In genomic region chr7:23396222-23396621, GRCh38 we compare ENCODE assay signal across 24 cellular contexts.
A peak's percentile ranks its signal among the peaks of the same experiment; 100 is the strongest.
DNase-seq lines count a peak whose midpoint lies in the region; ATAC-seq, FAIRE-seq and TF ChIP-seq lines count a peak whose summit lies in the region.
"Had no signal": no experiment of that assay in that cellular context is flagged by ENCODE, and none has a peak within 500 bp of the region (broad histone marks: within the 10 kb centered on the region; RNA-seq: fewer than 3 reads in every experiment).

No MANE protein-coding gene starts in this region.

- TF ChIP-seq EP300 in A549 (IDR thresholded peaks at IDR 0.05), result no peak

- no peak for TF ChIP-seq RAD21 in A549 (conservative IDR thresholded peaks at IDR 0.05 in 1 of 2, IDR thresholded peaks at IDR 0.05 in 1 of 2)

- no peak overlapping the region for H3K4me3 ChIP-seq in A549
- H3K4me3 ChIP-seq in astrocyte of the cerebellum (ENCODE audit: low read depth, low read length), result no peak overlapping the region
- no peak overlapping the region for H3K4me3 ChIP-seq in fibroblast of villous mesenchyme (ENCODE audit: low read depth, low read length)
- H3K4me3 ChIP-seq: adrenal gland, SJSA1, upper lobe of left lung had no signal

- peaks cover 39% of the 10 kb centered on the region for H3K4me1 ChIP-seq in A549
- H3K4me1 ChIP-seq: adrenal gland, SJSA1, upper lobe of left lung had no signal

- TF ChIP-seq CTCF in A549 (IDR thresholded peaks at IDR 0.05), result no peak
- no peak for TF ChIP-seq CTCF in astrocyte of the cerebellum (IDR thresholded peaks at IDR 0.05; ENCODE audit: low read depth, low read length, missing control alignments)
- TF ChIP-seq CTCF in fibroblast of villous mesenchyme (IDR thresholded peaks at IDR 0.05; ENCODE audit: insufficient read depth, low read depth, low read length), result no peak
- TF ChIP-seq CTCF in GM20000 (IDR thresholded peaks at IDR 0.05; ENCODE audit: extremely low read depth, missing control alignments), result no peak

- in situ Hi-C loops in astrocyte of the cerebellum (cut with HindIII; ENCODE audit: low sequenced_read_pairs), result no loop called here

- POLR2A ChIA-PET in A549 (lab: Yijun Ruan, JAX), result no interaction called here

- H3K9me3 ChIP-seq in A549, result no peaks in the 10 kb centered on the region
- H3K9me3 ChIP-seq: adrenal gland, SJSA1, upper lobe of left lung had no signal

- 88% methylated on average over 1 of the region's 1 CpG for WGBS in A549 (ENCODE audit: missing lambda C conversion rate)

- peak overlapping the region; percentile 10; the same call in 1 of the 3 replicates for H3K4me2 ChIP-seq in A549

- H3K27ac ChIP-seq in A549, result no peak overlapping the region
- H3K27ac ChIP-seq: adrenal gland, SJSA1, upper lobe of left lung had no signal

- FAIRE-seq in A549 (lab: Jason Lieb, UNC), result no peak
- FAIRE-seq: colon, endometrium had no signal

- DNase-seq in A549 (ENCODE audit: low read depth in 1 of 2, low spot score in 1 of 2) (peak in 1 of 2 experiments; percentile 32), HCEC 1CT (peak; percentile 81), astrocyte of the cerebellum (ENCODE audit: low read depth) (peak; percentile 29), fibroblast of villous mesenchyme (ENCODE audit: low read depth) (peak; percentile 43), DMS 273 treated with DMSO at 0.1 percent for 48 hours (lab: John Stamatoyannopoulos, UW) (no peak), GM19240 (ENCODE audit: insufficient read length, low spot score) (no peak), GM20000 (ENCODE audit: low spot score) (no peak), NCI-H2029 treated with DMSO at 0.1 percent for 48 hours (lab: John Stamatoyannopoulos, UW) (no peak)
- DNase-seq: activated CD4-positive, alpha-beta T cell treated with anti-CD3 and anti-CD28 coated beads for 1 hour; activated CD8-positive, alpha-beta memory T cell treated with anti-CD3 and anti-CD28 coated beads, Interleukin-2, amount 10 ng/mL, durations not matched to agents 7 days and 5 days; adrenal gland; CD4-positive, CD25-positive, alpha-beta regulatory T cell; DMS79 treated with DMSO at 0.1 percent for 48 hours; MV-4-11; naive B cell; NCI-H2029; NCI-H526 treated with DMSO at 0.1 percent for 48 hours; OCI-M1; stimulated activated CD4-positive, alpha-beta T cell treated with anti-CD3 and anti-CD28 coated beads, Interleukin-15, amount 100 ng/mL, for 24 hours; T1000; upper lobe of left lung had no signal

- peak; percentile 57 to 68; a peak in 4 of 6 replicates for ATAC-seq in A549
- ATAC-seq: activated CD8-positive, alpha-beta memory T cell treated with anti-CD3 and anti-CD28 coated beads, Interleukin-2, amount 10 ng/mL, durations not matched to agents 7 days and 5 days had no signal

- TF ChIP-seq POLR2A in A549 (IDR thresholded peaks at IDR 0.05; ENCODE audit: low read length), result no peak

- CTCF ChIA-PET in A549 (lab: Yijun Ruan, JAX), result interaction anchor here (0.7 to 1.0 kb wide), 2 partner anchors 37 to 123 kb away, joined by 3 to 5 read pairs; no protein-coding TSS in a partner anchor

TF ChIP-seq in A549, 52 proteins besides CTCF, POLR2A, EP300 and RAD21:
- TF ChIP-seq CBX2 (IDR thresholded peaks at IDR 0.05; ENCODE audit: borderline replicate concordance, low read depth) (no peak), JUN (IDR thresholded peaks at IDR 0.05) (no peak), EHF (CRISPR knock-in tag; IDR thresholded peaks at IDR 0.05) (no peak), SMC3 (IDR thresholded peaks at IDR 0.05) (no peak), ESRRA (IDR thresholded peaks at IDR 0.05; ENCODE audit: borderline replicate concordance, low read length) (no peak), ZSCAN20 (CRISPR knock-in tag; IDR thresholded peaks at IDR 0.05) (no peak), ZC3H11A (IDR thresholded peaks at IDR 0.05) (no peak), HOXA7 (CRISPR knock-in tag; IDR thresholded peaks at IDR 0.05) (no peak), NPAS2 (CRISPR knock-in tag; IDR thresholded peaks at IDR 0.05; ENCODE audit: borderline replicate concordance) (no peak), FOSB (CRISPR knock-in tag; IDR thresholded peaks at IDR 0.05) (no peak), NFE2L2 (conservative IDR thresholded peaks at IDR 0.05; ENCODE audit: low read length) (no peak), HOXB5 (CRISPR knock-in tag; IDR thresholded peaks at IDR 0.05) (no peak), ZFP36 (IDR thresholded peaks at IDR 0.05; ENCODE audit: borderline replicate concordance, partially characterized antibody) (no peak), CHD4 (IDR thresholded peaks at IDR 0.05; ENCODE audit: borderline replicate concordance) (no peak), MAFK (IDR thresholded peaks at IDR 0.05; ENCODE audit: partially characterized antibody) (no peak)
- TF ChIP-seq, protein P1, sequence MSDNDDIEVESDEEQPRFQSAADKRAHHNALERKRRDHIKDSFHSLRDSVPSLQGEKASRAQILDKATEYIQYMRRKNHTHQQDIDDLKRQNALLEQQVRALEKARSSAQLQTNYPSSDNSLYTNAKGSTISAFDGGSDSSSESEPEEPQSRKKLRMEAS (IDR thresholded peaks at IDR 0.05), result no peak
- TF ChIP-seq, protein P2, sequence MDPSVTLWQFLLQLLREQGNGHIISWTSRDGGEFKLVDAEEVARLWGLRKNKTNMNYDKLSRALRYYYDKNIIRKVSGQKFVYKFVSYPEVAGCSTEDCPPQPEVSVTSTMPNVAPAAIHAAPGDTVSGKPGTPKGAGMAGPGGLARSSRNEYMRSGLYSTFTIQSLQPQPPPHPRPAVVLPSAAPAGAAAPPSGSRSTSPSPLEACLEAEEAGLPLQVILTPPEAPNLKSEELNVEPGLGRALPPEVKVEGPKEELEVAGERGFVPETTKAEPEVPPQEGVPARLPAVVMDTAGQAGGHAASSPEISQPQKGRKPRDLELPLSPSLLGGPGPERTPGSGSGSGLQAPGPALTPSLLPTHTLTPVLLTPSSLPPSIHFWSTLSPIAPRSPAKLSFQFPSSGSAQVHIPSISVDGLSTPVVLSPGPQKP (IDR thresholded peaks at IDR 0.05; ENCODE audit: low read depth, low read length), result no peak

Comparison
In these comparisons a context has a peak if more than half of its experiments do, and no peak if none do; other contexts are left out.
1. DNase-seq: peak in HCEC 1CT (single experiment), astrocyte of the cerebellum (single experiment) and fibroblast of villous mesenchyme (single experiment); none in DMS 273 treated with DMSO at 0.1 percent for 48 hours (single experiment), GM19240 (single experiment), GM20000 (single experiment) and NCI-H2029 treated with DMSO at 0.1 percent for 48 hours (single experiment).